8 cellular contexts compared by ENCODE assay signal in genomic region chr15:93087825-93088199, GRCh38. TPM values are rescaled to one million over a fixed set of nuclear protein-coding genes. Genes with fewer than 3 reads are reported as not detected.
DNase-seq lines count a peak whose midpoint lies in the region; ATAC-seq and TF ChIP-seq lines count a peak whose summit lies in the region.

No MANE protein-coding gene starts in this region.

- POLR2A ChIA-PET in AG04450 (lab: Yijun Ruan, JAX), result no interaction called here

- peaks cover 60% of the 10 kb centered on the region for H3K27me3 ChIP-seq in AG04450 (ENCODE audit: control insufficient read depth, insufficient read depth, low read length)
- no peaks in the 10 kb centered on the region for H3K27me3 ChIP-seq in testis

- H3K9me3 ChIP-seq in AG04450 (ENCODE audit: control insufficient read depth, insufficient read depth, low read length), result no peaks in the 10 kb centered on the region; the same call in 1 of the 2 replicates
- H3K9me3 ChIP-seq in testis, result no peaks in the 10 kb centered on the region

- DNase-seq in AG04450 (ENCODE audit: low read depth, low spot score) (no peak), HuH-7.5 (ENCODE audit: low spot score) (peak; percentile 81), RPMI7951 (ENCODE audit: low read depth) (peak; percentile 40), glomerular endothelial cell (ENCODE audit: extremely low read depth, low read depth, low spot score) (peak; percentile 5), occipital lobe (lab: John Stamatoyannopoulos, UW) (peak; percentile 59), testis (peak; percentile 89)
- peak; percentile 15 to 32 (median 25) for DNase-seq in activated naive CD4-positive, alpha-beta T cell (lab: John Stamatoyannopoulos, UW)

- H3K4me1 ChIP-seq in testis, result peaks cover 14% of the 10 kb centered on the region

- H3K36me3 ChIP-seq in testis (ENCODE audit: low read depth, missing control alignments), result no peaks in the 10 kb centered on the region

- no peak for TF ChIP-seq POLR2A in testis (IDR thresholded peaks at IDR 0.05)

- 0 to 1% methylated on average over 14 of the region's 14 CpGs for WGBS in testis, 2 donors

- CTCF ChIA-PET in AG04450 (lab: Charles Lee), result interaction anchor here (0.6 to 2.5 kb wide), 34 partner anchors 9 to 1037 kb away, joined by 3 to 31 read pairs (median 6); no protein-coding TSS in a partner anchor

- peak; percentile 61 for ATAC-seq in GM18870 (IDR thresholded peaks at IDR 0.05; ENCODE audit: unreplicated experiment)

- TF ChIP-seq CTCF in AG04450 (IDR thresholded peaks at IDR 0.05; ENCODE audit: low read depth, low read length) (peak; percentile 74), testis (IDR thresholded peaks at IDR 0.05) (peak; percentile 75 to 95 (median 93))

- H3K27ac ChIP-seq in AG04450 (ENCODE audit: low read depth, low read length) (no peak overlapping the region), testis (peak overlapping the region; percentile 81 to 92)

- H3K4me3 ChIP-seq in AG04450 (ENCODE audit: low read depth, low read length) (no peak overlapping the region; the same call in 1 of the 2 replicates), testis (peak overlapping the region; percentile 75)

- intact Hi-C loops in testis (cut with DNase I; ENCODE audit: low total_unique reads), result no loop called here

RNA-seq across cellular contexts. Expression of gene RGMA, which starts 1.2 kb away (rescaled TPM):
- polyA plus RNA-seq in AG04450 (2011; rRNA removed) (0.17 and 0.36 TPM in 2 replicates), testis (ENCODE audit: insufficient read depth, low read depth, low replicate concordance) (53.7 TPM)
- 0.13 and 0.18 TPM in 2 replicates for polyA minus RNA-seq in AG04450 (2011; rRNA and poly(A)+ RNA removed)
- total RNA-seq in RPMI7951 (2014; rRNA removed; shearing (Covaris generic)), result not detected in 2 replicates
- total RNA-seq in glomerular endothelial cell (0.15 and 0.35 TPM in 2 replicates), occipital lobe (8.1 TPM), testis (100 to 1,000 TPM in 1 of 2 donors, 10 to 100 TPM in 1; 65.4 to 120 TPM)
